In genomic region chr18:36672437-36673344, GRCh38 we compare ENCODE assay signal across 9 cellular contexts.
DNase-seq lines count a peak whose midpoint lies in the region; ATAC-seq and TF ChIP-seq lines count a peak whose summit lies in the region.
"Had no signal": no experiment of that assay in that cellular context is flagged by ENCODE, and none has a peak within 500 bp of the region (broad histone marks: within the 10 kb centered on the region; RNA-seq: fewer than 3 reads in every experiment).

No MANE protein-coding gene starts in this region.

- no peaks in the 10 kb centered on the region for H3K79me2 ChIP-seq in PC-3 (ENCODE audit: low read length)

- H3K4me3 Mint-ChIP-seq in immature natural killer cell = no peak overlapping the region

- peaks cover 0 to 6% (median 0%) of the 10 kb centered on the region in 3 donors for H3K27me3 Mint-ChIP-seq in immature natural killer cell (ENCODE audit: low read depth in 3 of 3)

- H2AFZ ChIP-seq in PC-3 (ENCODE audit: low read length) = no peak overlapping the region

- no peaks in the 10 kb centered on the region for H3K36me3 Mint-ChIP-seq in immature natural killer cell
- H3K36me3 Mint-ChIP-seq in activated naive CD4-positive, alpha-beta T cell treated with anti-CD3 and anti-CD28 coated beads, Interleukin-2, amount 50 U/mL, for 72 hours = no peaks in the 10 kb centered on the region

- H3F3A ChIP-seq in PC-3 (ENCODE audit: low read length, unreplicated experiment) = no peaks in the 10 kb centered on the region

- H3K36me3 ChIP-seq in PC-3 (ENCODE audit: low read depth, low read length) (no peaks in the 10 kb centered on the region), spleen (no peaks in the 10 kb centered on the region)

- H3K4me2 ChIP-seq in PC-3 (ENCODE audit: low read length) = peak overlapping the region; percentile 48

- H3K9me3 Mint-ChIP-seq in immature natural killer cell = peaks cover 0 to 3% (median 0%) of the 10 kb centered on the region in 6 donors
- H3K9me3 Mint-ChIP-seq in activated naive CD4-positive, alpha-beta T cell treated with anti-CD3 and anti-CD28 coated beads, Interleukin-2, amount 50 U/mL, for 72 hours = no peaks in the 10 kb centered on the region

- DNase-seq in PC-3 (peak; percentile 25), left cardiac atrium (no peak), immature natural killer cell (no peak), spleen (no peak), epidermal melanocyte (ENCODE audit: insufficient read length, low spot score) (no peak)
- no peak for DNase-seq in activated naive CD4-positive, alpha-beta T cell treated with anti-CD3 and anti-CD28 coated beads, Interleukin-2, amount 50 U/mL, for 72 hours (ENCODE audit: low spot score in 2 of 2)

- TF ChIP-seq CTCF in PC-3 (conservative IDR thresholded peaks at IDR 0.05; ENCODE audit: low read depth, low read length) (no peak), spleen (IDR thresholded peaks at IDR 0.05 in 8 of 11, conservative IDR thresholded peaks at IDR 0.05 in 3 of 11) (no peak)

- 53 to 62% (median 54%) methylated on average over 11 of the region's 11 CpGs for WGBS in spleen, 5 donors

- intact Hi-C loops in PC-3 (cut with micrococcal nuclease) (no loop called here), left cardiac atrium (cut with DNase I) (no loop called here), spleen (cut with DNase I; ENCODE audit: low total_unique reads) (no loop called here)

- H4K20me1 ChIP-seq in PC-3 (ENCODE audit: low read length) = no peaks in the 10 kb centered on the region

- no peak for TF ChIP-seq POLR2A in spleen (IDR thresholded peaks at IDR 0.05)

- CTCF ChIA-PET in PC-3 (lab: Charles Lee) = no interaction called here

- H3K4me3 ChIP-seq in PC-3 (ENCODE audit: low read length) (peak overlapping the region; percentile 7; the same call in 1 of the 2 replicates), spleen (no peak overlapping the region)

- H3K27me3 ChIP-seq in PC-3 (ENCODE audit: low read length) (no peaks in the 10 kb centered on the region), spleen (replicated peaks in 1 of 7) (peaks cover 0 to 8% (median 0%) of the 10 kb centered on the region in 7 donors)

- peak overlapping the region in 1 of 6 donors; percentile 10 for H3K27ac Mint-ChIP-seq in immature natural killer cell
- H3K27ac Mint-ChIP-seq in activated naive CD4-positive, alpha-beta T cell treated with anti-CD3 and anti-CD28 coated beads, Interleukin-2, amount 50 U/mL, for 72 hours = no peak overlapping the region

- no peak overlapping the region for H3K9ac ChIP-seq in PC-3 (ENCODE audit: low read length)

- ATAC-seq in GM18907 (IDR thresholded peaks at IDR 0.05; ENCODE audit: unreplicated experiment) (peak; percentile 80), HG03432 (IDR thresholded peaks at IDR 0.05; ENCODE audit: unreplicated experiment) (peak; percentile 91), PC-3 (peak; percentile 40; the same call in 1 of the 2 replicates), left cardiac atrium (peak; percentile 11 to 47)
- ATAC-seq in activated naive CD4-positive, alpha-beta T cell treated with anti-CD3 and anti-CD28 coated beads, Interleukin-2, amount 50 U/mL, for 72 hours = no peak
- ATAC-seq: Panc1 had no signal

- H3K4me1 ChIP-seq in PC-3 (ENCODE audit: insufficient read depth, low read length) (0 out of 2 replicates have a peak, but pooled peaks cover 10% of the 10 kb centered on the region), spleen (peaks cover 0 to 6% (median 0%) of the 10 kb centered on the region in 6 donors)

- H3K27ac ChIP-seq in PC-3 (ENCODE audit: low read length) = no peak overlapping the region
- H3K27ac ChIP-seq in spleen = peak overlapping the region in 1 of 8 donors; percentile 10

- POLR2A ChIA-PET in PC-3 (lab: Charles Lee; ENCODE audit: unreplicated experiment) = no interaction called here

- H3K9me2 ChIP-seq in PC-3 (replicated peaks; ENCODE audit: low read length) = no peaks in the 10 kb centered on the region

- BruUV-seq in PC-3 (replicated peaks; lab: Mats Ljungman, UMichigan) = no TSS peak

- H3K9me3 ChIP-seq in PC-3 (ENCODE audit: low read length) (no peaks in the 10 kb centered on the region), spleen (peaks cover 0 to 16% (median 11%) of the 10 kb centered on the region in 8 donors)

- H3K4me1 Mint-ChIP-seq in immature natural killer cell = no peaks in the 10 kb centered on the region

Comparison
In these comparisons a context has a peak if more than half of its experiments do, and no peak if none do; other contexts are left out.
1. ATAC-seq: peak in GM18907 (single experiment), HG03432 (single experiment), PC-3 (single experiment) and left cardiac atrium (2 of 2); none in activated naive CD4-positive, alpha-beta T cell treated with anti-CD3 and anti-CD28 coated beads, Interleukin-2, amount 50 U/mL, for 72 hours (0 of 2).